In genomic region chr21:31162079-31162699, GRCh38 we compare ENCODE assay signal across 20 cellular contexts.
DNase-seq lines count a peak whose midpoint lies in the region; ATAC-seq, FAIRE-seq and TF ChIP-seq lines count a peak whose summit lies in the region.
"Had no signal": no experiment of that assay in that cellular context is flagged by ENCODE, and none has a peak within 500 bp of the region (broad histone marks: within the 10 kb centered on the region; RNA-seq: fewer than 3 reads in every experiment).

No MANE protein-coding gene starts in this region.

- H3K79me2 ChIP-seq in K562 (ENCODE audit: control insufficient read depth, insufficient read depth, low read length), result no peaks in the 10 kb centered on the region

- H4K20me1 ChIP-seq in K562 (replicated peaks; ENCODE audit: control insufficient read depth, insufficient read depth, low read length), result no peaks in the 10 kb centered on the region
- H4K20me1 ChIP-seq: BLaER1 had no signal

- H3K36me3 Mint-ChIP-seq in activated T-cell treated with anti-CD3 and anti-CD28 coated beads, Interleukin-2, amount 50 U/mL, for 4 hours (ENCODE audit: insufficient read depth), result peaks cover 20% of the 10 kb centered on the region
- H3K36me3 Mint-ChIP-seq in nephron progenitor cell (ENCODE audit: low read depth), result peaks cover 50% of the 10 kb centered on the region

- no peak overlapping the region for H3K4me3 ChIP-seq in HEK293 (ENCODE audit: low read depth, low read length)
- no peak overlapping the region for H3K4me3 ChIP-seq in K562
- H3K4me3 ChIP-seq: adrenal gland, BLaER1, lower lobe of right lung, right atrium auricular region, suprapubic skin had no signal

- intact Hi-C loops in K562 (cut with micrococcal nuclease), result no loop called here

- H3K4me1 ChIP-seq in HEK293 (ENCODE audit: control insufficient read depth, insufficient read depth, low read length) (peaks cover 4% of the 10 kb centered on the region), K562 (replicated peaks in 1 of 2; ENCODE audit: control insufficient read depth in 2 of 2, insufficient read depth in 2 of 2, low read length in 2 of 2) (no peaks in the 10 kb centered on the region)
- H3K4me1 ChIP-seq: adrenal gland had no signal

- TF ChIP-seq POLR2A in K562 (conservative IDR thresholded peaks at IDR 0.05), result no peak

- CTCF ChIA-PET in HEK293 (lab: Yijun Ruan, JAX), result interaction anchor here (0.6 to 1.7 kb wide), 4 partner anchors 19 to 419 kb away, joined by 3 to 9 read pairs (median 4); no protein-coding TSS in a partner anchor
- CTCF ChIA-PET in K562 (lab: Yijun Ruan, JAX; ENCODE audit: low intra/inter-chr PET ratio), result no interaction called here

- H3K27me3 ChIP-seq in K562 (ENCODE audit: control insufficient read depth in 2 of 2, insufficient read depth in 2 of 2, low read length in 2 of 2), result peaks cover 2 to 6% of the 10 kb centered on the region in 2 experiments; a peak in 2 of 5 replicates
- H3K27me3 ChIP-seq: adrenal gland, BLaER1, right atrium auricular region, suprapubic skin had no signal

- H2AFZ ChIP-seq in K562 (ENCODE audit: low read depth, low read length), result no peak overlapping the region

- no peak for TF ChIP-seq CTCF in HEK293 (tag by site-specific recombination; IDR thresholded peaks at IDR 0.05)
- TF ChIP-seq CTCF in K562 (IDR thresholded peaks at IDR 0.05 in 2 of 3, conservative IDR thresholded peaks at IDR 0.05 in 1 of 3; ENCODE audit: insufficient read depth in 2 of 3, low read depth in 1 of 3, low read length in 3 of 3), result no peak
- TF ChIP-seq CTCF in nephron progenitor cell (IDR thresholded peaks at IDR 0.05), result no peak

- H3K27ac Mint-ChIP-seq in nephron progenitor cell, result peak overlapping the region; percentile 86

- no peak overlapping the region for H3K4me2 ChIP-seq in K562 (ENCODE audit: insufficient read depth, low read length)
- H3K4me2 ChIP-seq: BLaER1 had no signal

- peak overlapping the region; percentile 32 for H3K4me3 Mint-ChIP-seq in activated T-cell treated with anti-CD3 and anti-CD28 coated beads, Interleukin-2, amount 50 U/mL, for 4 hours
- no peak overlapping the region for H3K4me3 Mint-ChIP-seq in nephron progenitor cell

- no peak for TF ChIP-seq EP300 in K562 (IDR thresholded peaks at IDR 0.05; ENCODE audit: low read length)

- no TSS peak for BruUV-seq in K562 (replicated peaks; lab: Mats Ljungman, UMichigan)

- POLR2A ChIA-PET in HEK293 (lab: Yijun Ruan, JAX) (no interaction called here), K562 (lab: Yijun Ruan, JAX) (interaction anchor here (0.7 kb wide), 1 partner anchor 257 kb away, joined by 3 read pairs; no protein-coding TSS in a partner anchor)

- TF ChIP-seq RAD21 in K562 (CRISPR knock-in tag; conservative IDR thresholded peaks at IDR 0.05 in 1 of 2, IDR thresholded peaks at IDR 0.05 in 1 of 2), result no peak

- H3K9me3 Mint-ChIP-seq in activated T-cell treated with anti-CD3 and anti-CD28 coated beads, Interleukin-2, amount 50 U/mL, for 4 hours, result no peaks in the 10 kb centered on the region
- H3K9me3 Mint-ChIP-seq in nephron progenitor cell, result peaks cover 11% of the 10 kb centered on the region

- no peak overlapping the region for H3K9ac ChIP-seq in K562 (ENCODE audit: insufficient read depth in 1 of 2, low read depth in 2 of 2, low read length in 2 of 2)
- H3K9ac ChIP-seq: BLaER1 had no signal

- H3K9me3 ChIP-seq in HEK293 (ENCODE audit: control insufficient read depth, insufficient read depth, low read depth, low read length) (no peaks in the 10 kb centered on the region; the same call in 1 of the 2 replicates), K562 (replicated peaks; ENCODE audit: control insufficient read depth, insufficient read depth, low read depth, low read length) (no peaks in the 10 kb centered on the region)
- H3K9me3 ChIP-seq: adrenal gland, lower lobe of right lung had no signal

- in situ Hi-C loops in K562 (cut with MboI), result no loop called here

- no peak for ATAC-seq in activated T-cell treated with anti-CD3 and anti-CD28 coated beads, Interleukin-2, amount 50 U/mL, for 4 hours
- ATAC-seq in K562, result no peak
- ATAC-seq: lower lobe of right lung had no signal

- H3K4me1 Mint-ChIP-seq in activated T-cell treated with anti-CD3 and anti-CD28 coated beads, Interleukin-2, amount 50 U/mL, for 4 hours (ENCODE audit: low read depth), result peaks cover 87% of the 10 kb centered on the region
- peaks cover 36% of the 10 kb centered on the region for H3K4me1 Mint-ChIP-seq in nephron progenitor cell

- H3K27me3 Mint-ChIP-seq in activated T-cell treated with anti-CD3 and anti-CD28 coated beads, Interleukin-2, amount 50 U/mL, for 4 hours (ENCODE audit: low read depth), result no peaks in the 10 kb centered on the region
- H3K27me3 Mint-ChIP-seq in nephron progenitor cell (ENCODE audit: low read depth, poor library complexity), result no peaks in the 10 kb centered on the region

- H3K27ac ChIP-seq in HEK293 (ENCODE audit: extremely low read depth, low read depth, low read length) (no peak overlapping the region), K562 (ENCODE audit: extremely low read depth, low read depth, low read length) (no peak overlapping the region)
- H3K27ac ChIP-seq: BLaER1, lower lobe of right lung, right atrium auricular region, suprapubic skin had no signal

- H3K9me1 ChIP-seq in K562 (ENCODE audit: control insufficient read depth, insufficient read depth, low read length), result no peaks in the 10 kb centered on the region

- no peak for DNase-seq in activated T-cell treated with anti-CD3 and anti-CD28 coated beads, Interleukin-2, amount 50 U/mL, for 4 hours
- DNase-seq in activated T-cell treated with anti-CD3 and anti-CD28 coated beads, Interleukin-2, amount 50 U/mL, for 1 hour, result no peak
- no peak for DNase-seq in K562 (ENCODE audit: extremely low read depth in 1 of 4, low spot score in 3 of 4)
- DNase-seq in nephron progenitor cell, result no peak
- DNase-seq in NCI-H187 (lab: John Stamatoyannopoulos, UW), result no peak
- no peak for DNase-seq in amygdala (lab: John Stamatoyannopoulos, UW)
- DNase-seq in NCI-H1694 (lab: John Stamatoyannopoulos, UW), result no peak
- DNase-seq: adrenal gland; GDM1; lower lobe of right lung; occipital lobe; OCI-M1; Right ventricle myocardium superior; stimulated activated CD8-positive, alpha-beta memory T cell treated with anti-CD3 and anti-CD28 coated beads, Interleukin-4, amount 100 ng/mL, for 48 hours had no signal

- 1% methylated on average over 4 of the region's 4 CpGs for WGBS in K562 (ENCODE audit: insufficient coverage, low coverage, missing lambda C conversion rate)

- no peak for FAIRE-seq in K562 (lab: Jason Lieb, UNC)
- FAIRE-seq: frontal cortex, keratinocyte had no signal

- H3K36me3 ChIP-seq in HEK293 (ENCODE audit: control insufficient read depth in 2 of 2, insufficient read depth in 1 of 2, low read length in 2 of 2), result peaks cover 0 to 19% of the 10 kb centered on the region in 2 experiments; a peak in 1 of 3 replicates
- no peaks in the 10 kb centered on the region for H3K36me3 ChIP-seq in K562 (ENCODE audit: control insufficient read depth, insufficient read depth, low read length)
- H3K36me3 ChIP-seq: adrenal gland, lower lobe of right lung, right atrium auricular region had no signal

TF ChIP-seq in HEK293, 187 proteins besides CTCF, POLR2A, EP300 and RAD21:
- TF ChIP-seq ZNF768 (tag by site-specific recombination; IDR thresholded peaks at IDR 0.05) (peak; percentile 95), SP3 (tag by site-specific recombination; IDR thresholded peaks at IDR 0.05) (no peak), GLIS2 (tag by site-specific recombination; IDR thresholded peaks at IDR 0.05) (no peak), ELK4 (IDR thresholded peaks at IDR 0.05; ENCODE audit: borderline replicate concordance, low read depth, low read length) (no peak)

TF ChIP-seq in K562, 482 proteins besides CTCF, POLR2A, EP300 and RAD21 (continues in another document):
- TF ChIP-seq TEAD1 (CRISPR knock-in tag; IDR thresholded peaks at IDR 0.05) (no peak), CUX1 (CRISPR knock-in tag; IDR thresholded peaks at IDR 0.05) (no peak), POLR2G (IDR thresholded peaks at IDR 0.05; ENCODE audit: low read depth, low read length) (no peak), RBM25 (IDR thresholded peaks at IDR 0.05; ENCODE audit: low read depth, low read length, severe bottlenecking) (peak; percentile 96), DLX4 (CRISPR knock-in tag; IDR thresholded peaks at IDR 0.05) (no peak), CSDE1 (IDR thresholded peaks at IDR 0.05) (no peak)
